3 cellular contexts compared by ENCODE assay signal in the genomic region with DNA sequence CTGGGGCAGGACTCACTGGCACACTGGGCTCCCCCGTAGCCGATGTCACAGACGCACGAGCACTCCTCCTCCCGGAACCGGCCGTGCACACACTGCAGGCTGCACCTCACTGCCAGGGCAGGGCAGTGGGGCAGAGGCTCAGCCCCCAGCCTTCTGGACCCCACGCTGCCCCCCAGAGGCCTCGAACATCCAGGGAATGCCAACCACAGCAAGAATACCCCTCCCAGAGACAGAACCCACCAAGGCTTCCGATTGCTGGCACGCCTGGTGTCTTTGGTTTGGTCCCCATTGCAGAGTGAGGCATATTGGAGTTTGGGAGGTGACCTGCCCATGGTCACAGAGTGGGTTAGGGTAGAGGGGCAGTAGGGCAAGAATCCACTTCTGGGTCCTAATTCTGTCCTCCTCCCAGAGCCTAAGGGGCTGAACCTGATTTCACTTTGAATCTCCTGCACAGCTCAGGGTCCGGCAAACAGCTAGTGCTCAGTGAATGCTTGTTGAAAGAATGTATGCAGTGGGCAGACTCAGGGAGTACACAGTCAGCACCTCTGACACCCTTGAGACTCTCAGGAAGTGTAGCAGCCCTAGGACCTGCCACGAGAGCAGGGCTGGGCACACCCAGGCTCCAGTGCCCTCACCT. TPM values are rescaled to one million over a fixed set of nuclear protein-coding genes. Genes with fewer than 3 reads are reported as not detected.
"Had no signal": no experiment of that assay in that cellular context is flagged by ENCODE, and none has a peak within 500 bp of the region (broad histone marks: within the 10 kb centered on the region; RNA-seq: fewer than 3 reads in every experiment).

No MANE protein-coding gene starts in this region.

RNA-seq across cellular contexts. Expression of a gene that starts 36.1 kb away (rescaled TPM):
- total RNA-seq: activated CD8-positive, alpha-beta memory T cell treated with anti-CD3 and anti-CD28 coated beads, Interleukin-2, amount 10 ng/mL, durations not matched to agents 7 days and 5 days; activated naive CD8-positive, alpha-beta T cell treated with anti-CD3 and anti-CD28 coated beads, Interleukin-2, amount 10 ng/mL, durations not matched to agents 7 days and 5 days; cardiac septum had no signal
